In genomic region chr7:76166404-76167255, GRCh38 we compare ENCODE assay signal across 8 cellular contexts. TPM values are rescaled to one million over a fixed set of nuclear protein-coding genes. Genes with fewer than 3 reads are reported as not detected.
DNase-seq lines count a peak whose midpoint lies in the region; ATAC-seq and TF ChIP-seq lines count a peak whose summit lies in the region.

No MANE protein-coding gene starts in this region.

- WGBS in spleen, 5 donors: 2 to 5% (median 2%) methylated on average over 18 to 67 of the region's 67 CpGs

- peak overlapping the region; percentile 45 to 83 (median 58) for H3K4me3 ChIP-seq in spleen

- peaks cover 0 to 13% (median 6%) of the 10 kb centered on the region in 6 donors for H3K4me1 ChIP-seq in spleen

- TF ChIP-seq CTCF in spleen (IDR thresholded peaks at IDR 0.05 in 8 of 11, conservative IDR thresholded peaks at IDR 0.05 in 3 of 11): peak in 5 of 11 experiments; percentile 20 to 50 (median 34)

- H3K9me3 ChIP-seq in spleen: no peaks in the 10 kb centered on the region

- ATAC-seq in GM18909 (IDR thresholded peaks at IDR 0.05; ENCODE audit: poor library complexity, unreplicated experiment): peak; percentile 91
- ATAC-seq in HG03175 (IDR thresholded peaks at IDR 0.05; ENCODE audit: unreplicated experiment): peak; percentile 87

- H3K36me3 ChIP-seq in spleen: no peaks in the 10 kb centered on the region

- peak; percentile 97 for DNase-seq in AG08396 (ENCODE audit: low spot score)
- peak; percentile 91 for DNase-seq in NCI-H345 treated with DMSO at 0.1 percent for 48 hours (lab: John Stamatoyannopoulos, UW; ENCODE audit: unreplicated experiment)
- DNase-seq in activated CD4-positive, CD25-positive, alpha-beta regulatory T cell treated with anti-CD3 and anti-CD28 coated beads, Interleukin-2, amount 50 U/mL, for 72 hours: peak; percentile 94
- DNase-seq in cerebellar cortex (ENCODE audit: low spot score): peak; percentile 95
- DNase-seq in iris pigment epithelial cell (ENCODE audit: low read depth): peak; percentile 92
- peak; percentile 96 for DNase-seq in spleen

- intact Hi-C loops in spleen (cut with DNase I; ENCODE audit: low total_unique reads): no loop called here

- peak in 1 of 3 donors; percentile 34 for TF ChIP-seq POLR2A in spleen (IDR thresholded peaks at IDR 0.05)

- no peaks in the 10 kb centered on the region for H3K27me3 ChIP-seq in spleen (replicated peaks in 1 of 7)

- H3K27ac ChIP-seq in spleen: peak overlapping the region; percentile 73 to 91 (median 84)

RNA-seq across cellular contexts. Expression of gene SRRM3, which starts 35.1 kb away (rescaled TPM):
- total RNA-seq in spleen: 1 to 10 TPM in 2 of 7 donors, under 1 TPM in 4, not detected in 1; 0.23 to 1.2 (median 0.76) TPM
- polyA plus RNA-seq in spleen: 1 to 10 TPM in 1 of 3 donors, under 1 TPM in 2; 0.93 to 1.6 (median 0.96) TPM

Comparison
In these comparisons a context has a peak if more than half of its experiments do, and no peak if none do; other contexts are left out.
1. Peak in every context shown above with its lines: DNase-seq, ATAC-seq, H3K4me3 ChIP-seq and H3K27ac ChIP-seq.